ENCODE assay signal across 18 cellular contexts in genomic region chr4:70583952-70584834, GRCh38. TPM values are rescaled to one million over a fixed set of nuclear protein-coding genes. Genes with fewer than 3 reads are reported as not detected.
A peak's percentile ranks its signal among the peaks of the same experiment; 100 is the strongest.
DNase-seq lines count a peak whose midpoint lies in the region; ATAC-seq and TF ChIP-seq lines count a peak whose summit lies in the region.
"Had no signal": no experiment of that assay in that cellular context is flagged by ENCODE, and none has a peak within 500 bp of the region (broad histone marks: within the 10 kb centered on the region; RNA-seq: fewer than 3 reads in every experiment).

No MANE protein-coding gene starts in this region.

- no peak overlapping the region for H2AFZ ChIP-seq in neural progenitor cell (replicated peaks)

- no peaks in the 10 kb centered on the region for H4K20me1 ChIP-seq in neural progenitor cell (ENCODE audit: low read depth)

- no peak overlapping the region for H3K4me3 Mint-ChIP-seq in neural progenitor cell
- no peak overlapping the region for H3K4me3 Mint-ChIP-seq in CD4-positive, alpha-beta memory T cell
- H3K4me3 Mint-ChIP-seq: HFFc6 had no signal

- H3K27me3 Mint-ChIP-seq in neural progenitor cell (ENCODE audit: insufficient read depth, low read depth), result peaks cover 2% of the 10 kb centered on the region
- peaks cover 0 to 1% of the 10 kb centered on the region in 2 donors for H3K27me3 Mint-ChIP-seq in CD4-positive, alpha-beta memory T cell

- BruUV-seq in A673 (replicated peaks; lab: Mats Ljungman, UMichigan), result no TSS peak

- POLR2A ChIA-PET in A673 (lab: Charles Lee; ENCODE audit: low non-redundant PET), result no interaction called here
- POLR2A ChIA-PET in CD4-positive, alpha-beta memory T cell (lab: Charles Lee; ENCODE audit: partially characterized antibody), result no interaction called here

- no peaks in the 10 kb centered on the region for H3K36me3 Mint-ChIP-seq in neural progenitor cell
- no peaks in the 10 kb centered on the region for H3K36me3 Mint-ChIP-seq in CD4-positive, alpha-beta memory T cell

- H3K27ac Mint-ChIP-seq in neural progenitor cell, result no peak overlapping the region
- no peak overlapping the region for H3K27ac Mint-ChIP-seq in CD4-positive, alpha-beta memory T cell
- H3K27ac Mint-ChIP-seq: HFFc6 had no signal

- intact Hi-C loops in A673 (cut with micrococcal nuclease; ENCODE audit: unreplicated experiment), result no loop called here
- intact Hi-C loops in CD4-positive, alpha-beta memory T cell (cut with micrococcal nuclease), result no loop called here

- H3K4me3 ChIP-seq in A673 (ENCODE audit: low read depth, low read length, poor library complexity, severe bottlenecking), result no peak overlapping the region
- H3K4me3 ChIP-seq in neural progenitor cell, result no peak overlapping the region
- no peak overlapping the region for H3K4me3 ChIP-seq in CD4-positive, alpha-beta memory T cell (ENCODE audit: low read length in 2 of 2)
- H3K4me3 ChIP-seq: cardiac muscle cell, Peyer's patch had no signal

- no peaks in the 10 kb centered on the region for H3F3A ChIP-seq in neural progenitor cell (ENCODE audit: low read depth)

- TF ChIP-seq CTCF in A673 (conservative IDR thresholded peaks at IDR 0.05; ENCODE audit: low read depth, low read length) (no peak), neural progenitor cell (IDR thresholded peaks at IDR 0.05) (no peak)

- DNase-seq in DMS53 (lab: John Stamatoyannopoulos, UW) (peak; percentile 95), NCI-H146 treated with DMSO at 0.1 percent for 48 hours (lab: John Stamatoyannopoulos, UW; ENCODE audit: unreplicated experiment) (peak; percentile 72), SHP77 treated with DMSO at 0.1 percent for 48 hours (lab: John Stamatoyannopoulos, UW) (peak; percentile 90), left lobe of liver (ENCODE audit: low spot score) (no peak), A673 (ENCODE audit: low spot score) (no peak), neural progenitor cell (ENCODE audit: low spot score) (no peak)
- no peak for DNase-seq in CD4-positive, alpha-beta memory T cell
- no peak for DNase-seq in activated naive CD4-positive, alpha-beta T cell treated with Interleukin-2 at 50 U/mL for 16 hours
- DNase-seq: activated gamma-delta T cell treated with Interleukin-2 at 50 U/mL for 16 hours; BE2C; HFFc6; NCI-H187; Peyer's patch; stimulated activated CD4-positive, alpha-beta T cell treated with anti-CD3 and anti-CD28 coated beads, Interleukin-4, amount 100 ng/mL, for 24 hours; stimulated activated naive CD8-positive, alpha-beta T cell treated with anti-CD3 and anti-CD28 coated beads, Interleukin-15, Interleukin-2, amounts not matched to agents 100 U/mL and 50 U/mL, for 24 hours had no signal

- peak; percentile 41 for ATAC-seq in left lobe of liver
- ATAC-seq: stimulated activated naive CD8-positive, alpha-beta T cell treated with anti-CD3 and anti-CD28 coated beads, Interleukin-15, Interleukin-2, amounts not matched to agents 100 U/mL and 50 U/mL, for 24 hours had no signal

- no peaks in the 10 kb centered on the region for H3K9me3 ChIP-seq in A673 (ENCODE audit: low read depth, low read length, poor library complexity, severe bottlenecking)
- H3K9me3 ChIP-seq in neural progenitor cell (ENCODE audit: low read depth), result no peaks in the 10 kb centered on the region
- H3K9me3 ChIP-seq in CD4-positive, alpha-beta memory T cell (ENCODE audit: control insufficient read depth in 1 of 2, low read length in 2 of 2), result no peaks in the 10 kb centered on the region
- H3K9me3 ChIP-seq: BE2C, Peyer's patch had no signal

- no peaks in the 10 kb centered on the region for H3K27me3 ChIP-seq in A673 (replicated peaks; ENCODE audit: insufficient read depth, low read depth, low read length, poor library complexity)
- H3K27me3 ChIP-seq in neural progenitor cell, result no peaks in the 10 kb centered on the region
- H3K27me3 ChIP-seq in CD4-positive, alpha-beta memory T cell (ENCODE audit: insufficient read depth, low read length), result no peaks in the 10 kb centered on the region
- H3K27me3 ChIP-seq: BE2C, cardiac muscle cell, Peyer's patch had no signal

- H3K4me1 ChIP-seq in A673 (ENCODE audit: insufficient read depth, low read length, poor library complexity, severe bottlenecking), result no peaks in the 10 kb centered on the region
- H3K4me1 ChIP-seq in neural progenitor cell, result peaks cover 4% of the 10 kb centered on the region
- no peaks in the 10 kb centered on the region for H3K4me1 ChIP-seq in CD4-positive, alpha-beta memory T cell (ENCODE audit: insufficient read depth, low read length)
- H3K4me1 ChIP-seq: BE2C, Peyer's patch had no signal

- H3K36me3 ChIP-seq in A673 (ENCODE audit: insufficient read depth, low read length, poor library complexity, severe bottlenecking) (no peaks in the 10 kb centered on the region), neural progenitor cell (no peaks in the 10 kb centered on the region)
- no peaks in the 10 kb centered on the region for H3K36me3 ChIP-seq in CD4-positive, alpha-beta memory T cell (ENCODE audit: insufficient read depth, low read length)
- H3K36me3 ChIP-seq: BE2C, cardiac muscle cell, Peyer's patch had no signal

- H3K4me1 Mint-ChIP-seq in neural progenitor cell, result no peaks in the 10 kb centered on the region
- H3K4me1 Mint-ChIP-seq in CD4-positive, alpha-beta memory T cell, result no peaks in the 10 kb centered on the region

- CTCF ChIA-PET in A673 (lab: Charles Lee), result no interaction called here
- CTCF ChIA-PET in CD4-positive, alpha-beta memory T cell (lab: Charles Lee; ENCODE audit: partially characterized antibody), result no interaction called here

- H3K79me2 ChIP-seq in neural progenitor cell (ENCODE audit: low read depth), result no peaks in the 10 kb centered on the region

- no peak overlapping the region for H3K4me2 ChIP-seq in neural progenitor cell

- no peaks in the 10 kb centered on the region for H3K9me3 Mint-ChIP-seq in neural progenitor cell
- H3K9me3 Mint-ChIP-seq in CD4-positive, alpha-beta memory T cell, result no peaks in the 10 kb centered on the region
- H3K9me3 Mint-ChIP-seq: HFFc6 had no signal

- H3K9ac ChIP-seq in neural progenitor cell, result no peak overlapping the region

- H3K27ac ChIP-seq in A673 (ENCODE audit: low read depth, low read length, poor library complexity, severe bottlenecking), result no peak overlapping the region
- H3K27ac ChIP-seq in neural progenitor cell, result no peak overlapping the region
- no peak overlapping the region for H3K27ac ChIP-seq in CD4-positive, alpha-beta memory T cell (ENCODE audit: low read depth, low read length)
- H3K27ac ChIP-seq: cardiac muscle cell, Peyer's patch had no signal

RNA-seq across cellular contexts. Expression of gene AMBN, which starts 7.9 kb away (rescaled TPM):
- total RNA-seq in left lobe of liver (not detected), A673 (2021) (2.1 and 3.8 TPM in 2 replicates), neural progenitor cell (ENCODE audit: low replicate concordance) (0.15 TPM in 1 of 2 replicates, not detected in the other)
- not detected for total RNA-seq in CD4-positive, alpha-beta memory T cell
- polyA plus RNA-seq in CD4-positive, alpha-beta memory T cell, result not detected
- total RNA-seq: cardiac muscle cell; HFFc6; myocyte; Peyer's patch; T-helper 2 cell treated with Interferon-gamma antibody and Interleukin-4, amounts not matched to agents 100 ng/mL and 5 ng/mL, for 36 hours had no signal
- polyA plus RNA-seq: cardiac muscle cell had no signal

RNA-seq across cellular contexts. Expression of gene ENAM, which starts 44.4 kb away (rescaled TPM):
- total RNA-seq in left lobe of liver, result 0.25 TPM
- total RNA-seq in A673 (2021), result not detected in 2 replicates
- not detected in 2 replicates for total RNA-seq in neural progenitor cell (ENCODE audit: low replicate concordance)
- total RNA-seq in CD4-positive, alpha-beta memory T cell, result not detected
- polyA plus RNA-seq in CD4-positive, alpha-beta memory T cell, result not detected
- total RNA-seq: cardiac muscle cell; Peyer's patch; T-helper 2 cell treated with Interferon-gamma antibody and Interleukin-4, amounts not matched to agents 100 ng/mL and 5 ng/mL, for 36 hours had no signal
- polyA plus RNA-seq: cardiac muscle cell had no signal

Comparison
In these comparisons a context has a peak if more than half of its experiments do, and no peak if none do; other contexts are left out.
1. DNase-seq: peak in DMS53 (single experiment), NCI-H146 treated with DMSO at 0.1 percent for 48 hours (single experiment) and SHP77 treated with DMSO at 0.1 percent for 48 hours (single experiment); none in left lobe of liver (single experiment), A673 (single experiment), neural progenitor cell (single experiment), CD4-positive, alpha-beta memory T cell (0 of 5) and activated naive CD4-positive, alpha-beta T cell treated with Interleukin-2 at 50 U/mL for 16 hours (single experiment).